ENCODE assay signal across 1 cellular context in genomic region chr12:120116792-120117651, GRCh38.
TF ChIP-seq lines count a peak whose summit lies in the region.

No MANE protein-coding gene starts in this region.

TF ChIP-seq in SK-N-SH, 30 proteins besides CTCF, POLR2A, EP300 and RAD21 (continued from another document):
- TF ChIP-seq EZH2phosphoT487 (IDR thresholded peaks at IDR 0.05; ENCODE audit: borderline replicate concordance, low read depth) (no peak), FOXM1 (IDR thresholded peaks at IDR 0.05; ENCODE audit: low read depth) (no peak), SIN3A (IDR thresholded peaks at IDR 0.05; ENCODE audit: borderline replicate concordance, low read depth, low read length) (peak; percentile 92), JUND (IDR thresholded peaks at IDR 0.05) (no peak), RFX5 (IDR thresholded peaks at IDR 0.05; ENCODE audit: low read length) (no peak), NRF1 (IDR thresholded peaks at IDR 0.05; ENCODE audit: low read depth, low read length) (peak; percentile 100), NFIC (IDR thresholded peaks at IDR 0.05; ENCODE audit: borderline replicate concordance) (no peak), MEF2A (IDR thresholded peaks at IDR 0.05; ENCODE audit: borderline replicate concordance, low read depth) (no peak), GABPA (IDR thresholded peaks at IDR 0.05; ENCODE audit: low read depth) (no peak; the same call in 1 of the 2 replicates), TEAD4 (IDR thresholded peaks at IDR 0.05; ENCODE audit: borderline replicate concordance, insufficient read depth) (no peak), SMC3 (IDR thresholded peaks at IDR 0.05; ENCODE audit: low read depth, low read length) (no peak), USF2 (IDR thresholded peaks at IDR 0.05; ENCODE audit: borderline replicate concordance, low read depth, low read length) (no peak), ELF1 (IDR thresholded peaks at IDR 0.05) (peak; percentile 66; the same call in 1 of the 2 replicates)
- TF ChIP-seq, protein P1, sequence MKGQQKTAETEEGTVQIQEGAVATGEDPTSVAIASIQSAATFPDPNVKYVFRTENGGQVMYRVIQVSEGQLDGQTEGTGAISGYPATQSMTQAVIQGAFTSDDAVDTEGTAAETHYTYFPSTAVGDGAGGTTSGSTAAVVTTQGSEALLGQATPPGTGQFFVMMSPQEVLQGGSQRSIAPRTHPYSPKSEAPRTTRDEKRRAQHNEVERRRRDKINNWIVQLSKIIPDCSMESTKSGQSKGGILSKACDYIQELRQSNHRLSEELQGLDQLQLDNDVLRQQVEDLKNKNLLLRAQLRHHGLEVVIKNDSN (IDR thresholded peaks at IDR 0.05; ENCODE audit: borderline replicate concordance, low read depth) = no peak
- TF ChIP-seq, protein P2, sequence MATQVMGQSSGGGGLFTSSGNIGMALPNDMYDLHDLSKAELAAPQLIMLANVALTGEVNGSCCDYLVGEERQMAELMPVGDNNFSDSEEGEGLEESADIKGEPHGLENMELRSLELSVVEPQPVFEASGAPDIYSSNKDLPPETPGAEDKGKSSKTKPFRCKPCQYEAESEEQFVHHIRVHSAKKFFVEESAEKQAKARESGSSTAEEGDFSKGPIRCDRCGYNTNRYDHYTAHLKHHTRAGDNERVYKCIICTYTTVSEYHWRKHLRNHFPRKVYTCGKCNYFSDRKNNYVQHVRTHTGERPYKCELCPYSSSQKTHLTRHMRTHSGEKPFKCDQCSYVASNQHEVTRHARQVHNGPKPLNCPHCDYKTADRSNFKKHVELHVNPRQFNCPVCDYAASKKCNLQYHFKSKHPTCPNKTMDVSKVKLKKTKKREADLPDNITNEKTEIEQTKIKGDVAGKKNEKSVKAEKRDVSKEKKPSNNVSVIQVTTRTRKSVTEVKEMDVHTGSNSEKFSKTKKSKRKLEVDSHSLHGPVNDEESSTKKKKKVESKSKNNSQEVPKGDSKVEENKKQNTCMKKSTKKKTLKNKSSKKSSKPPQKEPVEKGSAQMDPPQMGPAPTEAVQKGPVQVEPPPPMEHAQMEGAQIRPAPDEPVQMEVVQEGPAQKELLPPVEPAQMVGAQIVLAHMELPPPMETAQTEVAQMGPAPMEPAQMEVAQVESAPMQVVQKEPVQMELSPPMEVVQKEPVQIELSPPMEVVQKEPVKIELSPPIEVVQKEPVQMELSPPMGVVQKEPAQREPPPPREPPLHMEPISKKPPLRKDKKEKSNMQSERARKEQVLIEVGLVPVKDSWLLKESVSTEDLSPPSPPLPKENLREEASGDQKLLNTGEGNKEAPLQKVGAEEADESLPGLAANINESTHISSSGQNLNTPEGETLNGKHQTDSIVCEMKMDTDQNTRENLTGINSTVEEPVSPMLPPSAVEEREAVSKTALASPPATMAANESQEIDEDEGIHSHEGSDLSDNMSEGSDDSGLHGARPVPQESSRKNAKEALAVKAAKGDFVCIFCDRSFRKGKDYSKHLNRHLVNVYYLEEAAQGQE (IDR thresholded peaks at IDR 0.05; ENCODE audit: low read depth, low read length) = no peak
